11 cellular contexts compared by ENCODE assay signal in the genomic region with DNA sequence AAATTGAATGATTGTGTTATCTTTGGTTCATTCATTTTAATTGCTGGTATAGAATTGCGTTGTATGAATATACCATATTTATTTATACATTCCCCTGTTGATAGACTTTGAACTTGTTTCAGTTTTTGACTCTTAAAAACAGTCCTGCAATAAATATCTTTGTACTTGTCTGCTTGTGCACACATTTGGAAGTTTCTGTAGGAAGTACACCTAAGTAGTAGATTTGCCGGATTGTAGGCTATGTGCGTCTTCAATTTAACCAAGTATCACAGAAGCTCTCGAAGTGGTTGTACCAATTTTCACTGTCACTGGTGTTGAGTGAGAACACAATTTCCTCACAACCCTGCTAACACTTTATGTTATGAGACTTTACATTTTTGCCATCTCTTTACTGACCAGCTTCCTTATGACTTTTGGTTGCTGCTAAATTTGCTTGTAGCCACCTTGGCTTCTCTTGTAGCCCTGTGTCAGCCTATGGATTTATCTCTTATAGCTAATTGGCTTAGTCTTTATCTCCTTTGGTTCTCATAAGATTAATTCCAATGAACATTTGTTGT. TPM values are rescaled to one million over a fixed set of nuclear protein-coding genes. Genes with fewer than 3 reads are reported as not detected.
DNase-seq lines count a peak whose midpoint lies in the region; ATAC-seq, FAIRE-seq and TF ChIP-seq lines count a peak whose summit lies in the region.
"Had no signal": no experiment of that assay in that cellular context is flagged by ENCODE, and none has a peak within 500 bp of the region (broad histone marks: within the 10 kb centered on the region; RNA-seq: fewer than 3 reads in every experiment).

No MANE protein-coding gene starts in this region.

- TF ChIP-seq RAD21 in SK-N-SH (IDR thresholded peaks at IDR 0.05; ENCODE audit: low read length) (no peak), IMR-90 (IDR thresholded peaks at IDR 0.05; ENCODE audit: low read length) (no peak), neural cell (conservative IDR thresholded peaks at IDR 0.05) (no peak)

- no peaks in the 10 kb centered on the region for H3K27me3 ChIP-seq in SK-N-SH (ENCODE audit: insufficient read depth)
- H3K27me3 ChIP-seq in IMR-90 (ENCODE audit: control insufficient read depth, insufficient read depth, low read length): no peaks in the 10 kb centered on the region
- no peaks in the 10 kb centered on the region for H3K27me3 ChIP-seq in astrocyte (ENCODE audit: insufficient read depth, low read length)
- no peaks in the 10 kb centered on the region for H3K27me3 ChIP-seq in neural cell (ENCODE audit: insufficient read depth, low read depth, low read length)

- H3F3A ChIP-seq in SK-N-SH (replicated peaks; ENCODE audit: insufficient read depth) (peaks cover 3% of the 10 kb centered on the region), neural cell (ENCODE audit: insufficient read depth, low read length, poor library complexity, severe bottlenecking) (peaks cover 15% of the 10 kb centered on the region)

- TF ChIP-seq CTCF in SK-N-SH (IDR thresholded peaks at IDR 0.05): no peak
- no peak for TF ChIP-seq CTCF in IMR-90 (conservative IDR thresholded peaks at IDR 0.05; ENCODE audit: low read depth, low read length)
- TF ChIP-seq CTCF in astrocyte (IDR thresholded peaks at IDR 0.05; ENCODE audit: insufficient read depth, low read depth, low read length): no peak
- TF ChIP-seq CTCF in neural cell (IDR thresholded peaks at IDR 0.05; ENCODE audit: poor library complexity, severe bottlenecking): no peak

- H3K4me1 Mint-ChIP-seq in astrocyte (ENCODE audit: low read depth, unreplicated experiment): peaks cover 20% of the 10 kb centered on the region

- no peak overlapping the region for H4K91ac ChIP-seq in IMR-90 (ENCODE audit: insufficient read depth, low read depth, low read length)

- H3K79me2 ChIP-seq in SK-N-SH (ENCODE audit: insufficient read depth) (peaks cover 74% of the 10 kb centered on the region), astrocyte (ENCODE audit: insufficient read depth, low read length) (peaks cover 88% of the 10 kb centered on the region), neural cell (replicated peaks; ENCODE audit: insufficient read depth, low read length) (peaks cover 70% of the 10 kb centered on the region)

- H4K5ac ChIP-seq in IMR-90 (ENCODE audit: low read depth, low read length): no peak overlapping the region

- peaks cover 7% of the 10 kb centered on the region for H3K36me3 Mint-ChIP-seq in astrocyte (ENCODE audit: low read depth, unreplicated experiment)

- H3K36me3 ChIP-seq in SK-N-SH (replicated peaks in 1 of 2; ENCODE audit: control insufficient read depth in 1 of 2, insufficient read depth in 2 of 2, low read length in 1 of 2): peaks cover 0 to 10% of the 10 kb centered on the region in 2 experiments
- no peaks in the 10 kb centered on the region for H3K36me3 ChIP-seq in IMR-90 (ENCODE audit: control insufficient read depth, insufficient read depth, low read length)
- H3K36me3 ChIP-seq in astrocyte (ENCODE audit: insufficient read depth, low read length): no peaks in the 10 kb centered on the region
- no peaks in the 10 kb centered on the region for H3K36me3 ChIP-seq in neural cell (ENCODE audit: insufficient read depth, low read length)

- 88% methylated on average over 4 of the region's 4 CpGs for WGBS in SK-N-SH (ENCODE audit: low lambda C conversion rate)
- WGBS in IMR-90 (ENCODE audit: extremely low coverage in 2 of 2, insufficient read length in 1 of 2), 2 experiments: 100% methylated on average over 1 of the region's 4 CpGs; no CpG with 5 or more reads in 1 of the 2 experiments

- no peak overlapping the region for H4K8ac ChIP-seq in IMR-90 (ENCODE audit: low read depth in 2 of 2, low read length in 2 of 2)

- peaks cover 13% of the 10 kb centered on the region; the same call in 1 of the 2 replicates for H3K9me1 ChIP-seq in IMR-90 (ENCODE audit: insufficient read depth, low read length)

- no peak overlapping the region for H2BK20ac ChIP-seq in IMR-90 (ENCODE audit: low read depth, low read length)

- BruUV-seq in IMR-90 (replicated peaks; lab: Mats Ljungman, UMichigan): no TSS peak

- H4K20me1 ChIP-seq in SK-N-SH (ENCODE audit: insufficient read depth) (peaks cover 43% of the 10 kb centered on the region), IMR-90 (ENCODE audit: insufficient read depth, low read length) (peaks cover 58% of the 10 kb centered on the region), astrocyte (ENCODE audit: insufficient read depth, low read length) (peaks cover 63% of the 10 kb centered on the region), neural cell (ENCODE audit: insufficient read depth) (peaks cover 10% of the 10 kb centered on the region)

- no peak for ATAC-seq in SK-N-SH treated with all-trans-retinoic acid at 6 μM for 48 hours
- ATAC-seq in IMR-90 (ENCODE audit: low read depth): no peak
- ATAC-seq: GM23338 had no signal

- H2AFZ ChIP-seq in SK-N-SH (ENCODE audit: low read depth): no peak overlapping the region
- no peak overlapping the region for H2AFZ ChIP-seq in IMR-90 (replicated peaks; ENCODE audit: low read length, poor library complexity)
- no peak overlapping the region for H2AFZ ChIP-seq in astrocyte (ENCODE audit: low read depth, low read length)
- no peak overlapping the region for H2AFZ ChIP-seq in neural cell (ENCODE audit: low read depth, low read length)
- H2AFZ ChIP-seq: GM23338 had no signal

- TF ChIP-seq EP300 in SK-N-SH (IDR thresholded peaks at IDR 0.05; ENCODE audit: borderline replicate concordance in 1 of 2, low read depth in 1 of 2, low read length in 1 of 2): no peak
- no peak for TF ChIP-seq EP300 in neural cell (conservative IDR thresholded peaks at IDR 0.05; ENCODE audit: poor library complexity, severe bottlenecking)

- no peak overlapping the region; a peak in 1 of 4 replicates for H3K4me3 ChIP-seq in SK-N-SH (ENCODE audit: low read depth in 2 of 2, low read length in 1 of 2)
- H3K4me3 ChIP-seq in IMR-90 (ENCODE audit: insufficient read depth, low read depth, low read length): no peak overlapping the region
- no peak overlapping the region for H3K4me3 ChIP-seq in astrocyte (ENCODE audit: insufficient read depth, low read depth, low read length)
- H3K4me3 ChIP-seq in neural cell (ENCODE audit: low read length): peak overlapping the region; percentile 89

- no peak overlapping the region for H3K56ac ChIP-seq in IMR-90 (ENCODE audit: extremely low read depth, insufficient read depth, low read length)

- H3K4me2 ChIP-seq in SK-N-SH (peak overlapping the region; percentile 91; the same call in 1 of the 2 replicates), IMR-90 (ENCODE audit: low read depth, low read length) (peak overlapping the region; percentile 44; the same call in 1 of the 2 replicates), astrocyte (ENCODE audit: low read length) (peak overlapping the region; percentile 88), neural cell (ENCODE audit: low read length) (peak overlapping the region; percentile 93)

- dilution Hi-C loops in IMR-90 (cut with HindIII; ENCODE audit: low sequenced_read_pairs, unreplicated experiment): no loop called here

- H3K27ac ChIP-seq in SK-N-SH (ENCODE audit: low read depth in 2 of 2, low read length in 1 of 2) (no peak overlapping the region), IMR-90 (ENCODE audit: insufficient read depth, low read length) (no peak overlapping the region), astrocyte (ENCODE audit: low read depth, low read length) (no peak overlapping the region), neural cell (ENCODE audit: low read length) (peak overlapping the region; percentile 99)

- FAIRE-seq in astrocyte (lab: Jason Lieb, UNC): no peak

- no peak overlapping the region for H2BK120ac ChIP-seq in IMR-90 (ENCODE audit: low read depth, low read length)

- no peak for TF ChIP-seq POLR2A in IMR-90 (IDR thresholded peaks at IDR 0.05; ENCODE audit: low read depth, low read length)

- no peak overlapping the region for H2AK9ac ChIP-seq in IMR-90 (replicated peaks; ENCODE audit: low read depth, low read length, poor library complexity)

- H3K9me3 Mint-ChIP-seq in astrocyte (ENCODE audit: unreplicated experiment): no peaks in the 10 kb centered on the region
- H3K9me3 Mint-ChIP-seq: dendritic cell treated with granulocyte-macrophage colony-stimulating factor and Interleukin-4, amounts not matched to agents 40 ng/mL and 50 ng/mL, for 4 days had no signal

- no peak overlapping the region for H2AK5ac ChIP-seq in IMR-90 (ENCODE audit: low read depth, low read length)

- H3K4ac ChIP-seq in IMR-90 (ENCODE audit: low read depth, low read length): no peak overlapping the region

- in situ Hi-C loops in IMR-90 (cut with MboI; ENCODE audit: low sequenced_read_pairs): no loop called here

- POLR2A ChIA-PET in SK-N-SH (lab: Yijun Ruan, JAX): no interaction called here
- POLR2A ChIA-PET in IMR-90 (lab: Charles Lee; ENCODE audit: unreplicated experiment): no interaction called here

- CTCF ChIA-PET in SK-N-SH (lab: Yijun Ruan, JAX): interaction anchor here (0.6 to 1.3 kb wide), 3 partner anchors 9 to 85 kb away, joined by 3 to 4 read pairs (median 4); no protein-coding TSS in a partner anchor
- CTCF ChIA-PET in IMR-90 (lab: Yijun Ruan, JAX): interaction anchor here (0.6 kb wide), 1 partner anchor 86 kb away, joined by 3 read pairs; no protein-coding TSS in a partner anchor

- H2BK15ac ChIP-seq in IMR-90 (ENCODE audit: low read depth, low read length): no peak overlapping the region

- H3K18ac ChIP-seq in IMR-90 (ENCODE audit: low read depth, low read length): no peak overlapping the region

- H3K79me1 ChIP-seq in IMR-90 (ENCODE audit: low read depth in 1 of 2, low read length in 2 of 2): peaks cover 9 to 54% of the 10 kb centered on the region in 2 experiments

- intact Hi-C loops in IMR-90 (cut with micrococcal nuclease): no loop called here

- H3K9me2 ChIP-seq in SK-N-SH (no peaks in the 10 kb centered on the region), neural cell (ENCODE audit: insufficient read depth, low read length) (no peaks in the 10 kb centered on the region)

- H2BK5ac ChIP-seq in IMR-90 (ENCODE audit: low read depth, low read length, poor library complexity, severe bottlenecking): no peak overlapping the region

- H3K14ac ChIP-seq in IMR-90 (replicated peaks; ENCODE audit: low read depth, low read length): peak overlapping the region; percentile 13; the same call in 1 of the 2 replicates

- H3K9ac ChIP-seq in SK-N-SH (no peak overlapping the region), IMR-90 (ENCODE audit: low read depth, low read length) (no peak overlapping the region), astrocyte (ENCODE audit: low read length) (peak overlapping the region; percentile 98), neural cell (ENCODE audit: low read length) (peak overlapping the region; percentile 99)

- DNase-seq in SK-N-SH (no peak), IMR-90 (no peak), astrocyte (ENCODE audit: low read depth) (no peak), T1000 (lab: John Stamatoyannopoulos, UW) (no peak), NCI-H2171 (lab: John Stamatoyannopoulos, UW) (no peak)
- no peak for DNase-seq in stimulated activated CD8-positive, alpha-beta memory T cell treated with anti-CD3 and anti-CD28 coated beads, Interleukin-4, amount 100 ng/mL, for 48 hours
- DNase-seq: NCI-H774 had no signal

- H3K4me1 ChIP-seq in SK-N-SH (ENCODE audit: control insufficient read depth in 1 of 2, insufficient read depth in 2 of 2, low read depth in 1 of 2, low read length in 1 of 2) (peaks cover 0 to 21% of the 10 kb centered on the region in 2 experiments; a peak in 2 of 4 replicates), IMR-90 (ENCODE audit: control insufficient read depth, insufficient read depth, low read length) (peaks cover 9% of the 10 kb centered on the region), astrocyte (ENCODE audit: insufficient read depth, low read length) (peaks cover 14% of the 10 kb centered on the region)

- H3K9me3 ChIP-seq in SK-N-SH (peaks cover 11% of the 10 kb centered on the region; the same call in 1 of the 2 replicates), IMR-90 (ENCODE audit: control insufficient read depth, insufficient read depth, low read length) (no peaks in the 10 kb centered on the region), astrocyte (ENCODE audit: insufficient read depth, low read depth, low read length) (no peaks in the 10 kb centered on the region), neural cell (ENCODE audit: low read length) (no peaks in the 10 kb centered on the region)

- H3K27ac Mint-ChIP-seq in astrocyte (ENCODE audit: unreplicated experiment): no peak overlapping the region
- H3K27ac Mint-ChIP-seq: GM23338 had no signal

- H3K4me3 Mint-ChIP-seq in astrocyte (ENCODE audit: unreplicated experiment): peak overlapping the region; percentile 95

- peak overlapping the region; percentile 86; the same call in 1 of the 2 replicates for H3K23ac ChIP-seq in IMR-90 (ENCODE audit: low read depth, low read length)

- H3K27me3 Mint-ChIP-seq in astrocyte (ENCODE audit: low read depth, unreplicated experiment): no peaks in the 10 kb centered on the region
- H3K27me3 Mint-ChIP-seq: dendritic cell treated with granulocyte-macrophage colony-stimulating factor and Interleukin-4, amounts not matched to agents 40 ng/mL and 50 ng/mL, for 4 days had no signal

RNA-seq across cellular contexts. Expression of gene TTC3, which starts 2.2 kb away (rescaled TPM):
- polyA plus RNA-seq in SK-N-SH (2012; rRNA removed) (35.7 and 42.0 TPM in 2 replicates), IMR-90 (2012; rRNA removed) (87.8 and 96.7 TPM in 2 replicates), neural cell (332 and 351 TPM in 2 replicates)
- 40.0 and 42.7 TPM in 2 replicates for polyA plus RNA-seq in SK-N-SH (2012; cell fraction: cytosol; rRNA removed)
- polyA plus RNA-seq in SK-N-SH (2012; cell fraction: nucleus; rRNA removed): 43.1 and 74.5 TPM in 2 replicates
- total RNA-seq in IMR-90 (2012; rRNA removed) (293 and 332 TPM in 2 replicates), astrocyte (223 and 232 TPM in 2 replicates)
- polyA plus RNA-seq in IMR-90 (2012; cell fraction: cytosol; rRNA removed): 32.2 and 56.2 TPM in 2 replicates
- 132 and 279 TPM in 2 replicates for polyA plus RNA-seq in IMR-90 (2012; cell fraction: nucleus; rRNA removed; ENCODE audit: low replicate concordance)
- 1,130 and 1,254 TPM in 2 replicates for polyA minus RNA-seq in neural cell

RNA-seq across cellular contexts. Expression of gene PIGP, which starts 2.4 kb away (rescaled TPM):
- polyA plus RNA-seq in SK-N-SH (2012; rRNA removed) (28.3 and 34.7 TPM in 2 replicates), IMR-90 (2012; rRNA removed) (11.0 and 15.4 TPM in 2 replicates), neural cell (32.1 and 38.5 TPM in 2 replicates)
- 41.9 and 52.0 TPM in 2 replicates for polyA plus RNA-seq in SK-N-SH (2012; cell fraction: cytosol; rRNA removed)
- 15.0 and 19.0 TPM in 2 replicates for polyA plus RNA-seq in SK-N-SH (2012; cell fraction: nucleus; rRNA removed)
- total RNA-seq in IMR-90 (2012; rRNA removed) (4.1 and 5.6 TPM in 2 replicates), astrocyte (21.2 and 24.0 TPM in 2 replicates)
- polyA plus RNA-seq in IMR-90 (2012; cell fraction: cytosol; rRNA removed): 3.0 and 3.6 TPM in 2 replicates
- 4.1 and 6.8 TPM in 2 replicates for polyA plus RNA-seq in IMR-90 (2012; cell fraction: nucleus; rRNA removed; ENCODE audit: low replicate concordance)
- 5.4 and 7.2 TPM in 2 replicates for polyA minus RNA-seq in neural cell

Comparison
In these comparisons a context has a peak if more than half of its experiments do, and no peak if none do; other contexts are left out.
1. H3K9ac ChIP-seq: peak in astrocyte (single experiment) and neural cell (single experiment); none in SK-N-SH (single experiment) and IMR-90 (single experiment).
2. Peak in every context shown above with its lines, with median percentiles within 50 percentile points of each other: H3K4me2 ChIP-seq.